25 cellular contexts compared by ENCODE assay signal in the genomic region with DNA sequence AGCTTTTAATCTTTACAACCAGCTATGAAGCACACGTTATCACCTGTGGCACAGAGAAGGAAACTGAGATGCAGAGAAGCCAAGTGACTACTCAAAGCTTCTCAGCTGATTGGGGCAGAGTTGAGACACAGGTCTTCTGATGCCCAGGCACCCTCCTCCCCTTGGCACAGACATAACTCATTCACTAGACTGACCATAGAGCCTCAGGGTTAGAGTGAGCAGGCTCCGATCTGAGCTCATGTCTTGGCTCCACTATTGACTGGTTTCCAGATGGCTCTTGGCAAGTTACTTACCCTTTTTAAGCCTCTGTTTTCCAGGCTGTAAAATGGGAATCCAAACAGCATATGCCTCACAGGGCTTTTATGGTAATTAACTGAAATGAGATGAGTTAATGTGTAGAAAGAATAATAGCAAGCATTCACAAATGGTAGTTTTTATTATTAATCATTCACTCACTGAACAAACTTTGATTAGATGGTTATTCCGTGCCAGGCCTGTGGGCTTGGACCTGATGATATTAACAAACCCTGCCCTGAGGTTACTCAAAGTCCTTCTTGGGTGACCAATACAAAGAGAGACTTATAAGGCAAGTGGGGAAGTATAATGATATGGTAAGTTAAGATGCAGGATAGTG.
"Had no signal": no experiment of that assay in that cellular context is flagged by ENCODE, and none has a peak within 500 bp of the region (broad histone marks: within the 10 kb centered on the region; RNA-seq: fewer than 3 reads in every experiment).

No MANE protein-coding gene starts in this region.

- DNase-seq: hippocampal formation; left colon; left lung; lower lobe of right lung; naive thymus-derived CD4-positive, alpha-beta T cell; pancreas; posterior cingulate gyrus; right cardiac atrium; stimulated activated CD4-positive, alpha-beta T cell treated with anti-CD3 and anti-CD28 coated beads, Interleukin-12 subunit alpha, Interleukin-12 subunit beta, amount 100 ng/mL, for 4 hours; stimulated activated CD4-positive, alpha-beta T cell treated with anti-CD3 and anti-CD28 coated beads, Interleukin-15, amount 100 ng/mL, for 24 hours; stimulated activated CD4-positive, alpha-beta T cell treated with anti-CD3 and anti-CD28 coated beads, Interleukin-2, amount 100 ng/mL, for 24 hours; stimulated activated CD4-positive, alpha-beta T cell treated with anti-CD3 and anti-CD28 coated beads, Interleukin-4, amount 100 ng/mL, for 1 hour; stimulated activated naive B cell treated with anti-CD40 and anti-IgM and Interleukin-4, amounts not matched to agents 10 μg/mL and 1 μg/mL and 100 μg/mL, for 72 hours; stimulated activated naive CD8-positive, alpha-beta T cell treated with anti-CD3 and anti-CD28 coated beads, Interleukin-15, Interleukin-2, amounts not matched to agents 100 U/mL and 50 U/mL, for 24 hours; stomach; testis; thyroid gland; transverse colon; upper lobe of left lung had no signal

- H3K9me3 ChIP-seq: left lung, lower lobe of right lung, pancreas, prostate gland, stomach, testis, thyroid gland, transverse colon, upper lobe of left lung, vagina had no signal

- H3K27me3 ChIP-seq: left lung, testis, thyroid gland, transverse colon, vagina had no signal

- ATAC-seq: left colon; left lung; lower lobe of right lung; naive thymus-derived CD4-positive, alpha-beta T cell; natural killer cell treated with Interleukin-12 subunit alpha and Interleukin-12 subunit beta and Interleukin-15 and Interleukin-18, amount 100 ng/mL, for 72 hours; pancreas; right cardiac atrium; sciatic nerve; stimulated activated naive B cell treated with anti-CD40 and anti-IgM and Interleukin-4, amounts not matched to agents 10 μg/mL and 1 μg/mL and 100 μg/mL, for 72 hours; stimulated activated naive CD8-positive, alpha-beta T cell treated with anti-CD3 and anti-CD28 coated beads, Interleukin-15, Interleukin-2, amounts not matched to agents 100 U/mL and 50 U/mL, for 24 hours had no signal

- H3K4me3 Mint-ChIP-seq: mesothelial cell of epicardium; naive thymus-derived CD4-positive, alpha-beta T cell; natural killer cell treated with Interleukin-12 subunit alpha and Interleukin-12 subunit beta and Interleukin-15 and Interleukin-18, amount 100 ng/mL, for 72 hours; stimulated activated naive B cell treated with anti-CD40 and anti-IgM and Interleukin-4, amounts not matched to agents 10 μg/mL and 1 μg/mL and 100 μg/mL, for 72 hours had no signal

- H3K27ac Mint-ChIP-seq: mesothelial cell of epicardium; natural killer cell treated with Interleukin-12 subunit alpha and Interleukin-12 subunit beta and Interleukin-15 and Interleukin-18, amount 100 ng/mL, for 72 hours; stimulated activated naive B cell treated with anti-CD40 and anti-IgM and Interleukin-4, amounts not matched to agents 10 μg/mL and 1 μg/mL and 100 μg/mL, for 72 hours had no signal

- H3K4me1 ChIP-seq: left lung, lower lobe of right lung, pancreas, prostate gland, stomach, testis, thyroid gland, transverse colon, upper lobe of left lung, vagina had no signal

- H3K36me3 Mint-ChIP-seq: mesothelial cell of epicardium; naive thymus-derived CD4-positive, alpha-beta T cell; natural killer cell treated with Interleukin-12 subunit alpha and Interleukin-12 subunit beta and Interleukin-15 and Interleukin-18, amount 100 ng/mL, for 72 hours; stimulated activated naive B cell treated with anti-CD40 and anti-IgM and Interleukin-4, amounts not matched to agents 10 μg/mL and 1 μg/mL and 100 μg/mL, for 72 hours had no signal

- H3K27ac ChIP-seq: left lung, lower lobe of right lung, pancreas, prostate gland, skin epidermis, stomach, testis, thyroid gland, transverse colon, upper lobe of left lung, vagina had no signal

- H3K4me3 ChIP-seq: left lung, lower lobe of right lung, pancreas, prostate gland, skin epidermis, stomach, testis, thyroid gland, transverse colon, upper lobe of left lung, vagina had no signal

- H3K4me1 Mint-ChIP-seq: mesothelial cell of epicardium; naive thymus-derived CD4-positive, alpha-beta T cell; stimulated activated naive B cell treated with anti-CD40 and anti-IgM and Interleukin-4, amounts not matched to agents 10 μg/mL and 1 μg/mL and 100 μg/mL, for 72 hours had no signal

- H3K9me3 Mint-ChIP-seq: naive thymus-derived CD4-positive, alpha-beta T cell; natural killer cell treated with Interleukin-12 subunit alpha and Interleukin-12 subunit beta and Interleukin-15 and Interleukin-18, amount 100 ng/mL, for 72 hours; stimulated activated naive B cell treated with anti-CD40 and anti-IgM and Interleukin-4, amounts not matched to agents 10 μg/mL and 1 μg/mL and 100 μg/mL, for 72 hours had no signal

- H3K36me3 ChIP-seq: left lung, lower lobe of right lung, pancreas, prostate gland, stomach, thyroid gland, transverse colon, upper lobe of left lung, vagina had no signal
